ENCODE assay signal across 31 cellular contexts in genomic region chr22:25833091-25833490, GRCh38.
"Had no signal": no experiment of that assay in that cellular context is flagged by ENCODE, and none has a peak within 500 bp of the region (broad histone marks: within the 10 kb centered on the region; RNA-seq: fewer than 3 reads in every experiment).

No MANE protein-coding gene starts in this region.

- H3K27ac Mint-ChIP-seq: activated CD4-positive, alpha-beta T cell treated with anti-CD3 and anti-CD28 coated beads, Interleukin-2, amount 10 ng/mL, durations not matched to agents 24 days and 14 days; activated CD8-positive, alpha-beta T cell treated with anti-CD3 and anti-CD28 coated beads for 36 hours; activated naive CD4-positive, alpha-beta T cell treated with anti-CD3 and anti-CD28 coated beads for 36 hours; activated naive CD4-positive, alpha-beta T cell treated with anti-CD3 and anti-CD28 coated beads, Interleukin-2, amount 50 U/mL, for 72 hours; activated T-cell treated with anti-CD3 and anti-CD28 coated beads, Interleukin-2, amount 50 U/mL, for 24 hours; activated T-helper 2 cell treated with anti-CD3 and anti-CD28 coated beads, Interferon-gamma antibody, Interleukin-2, Interleukin-4, amounts not matched to agents 10 μg/mL and 5 μg/mL and 100 μg/mL, durations not matched to agents 14 hours and 24 hours and 36 hours; brain; IgD-negative memory B cell had no signal

- H3K27me3 ChIP-seq: adrenal gland, Peyer's patch had no signal

- H3K4me3 ChIP-seq: adrenal gland, Peyer's patch had no signal

- H3K36me3 ChIP-seq: adrenal gland, Peyer's patch had no signal

- H3K27me3 Mint-ChIP-seq: activated CD4-positive, alpha-beta T cell treated with anti-CD3 and anti-CD28 coated beads, Interleukin-2, amount 10 ng/mL, durations not matched to agents 24 days and 14 days; activated CD8-positive, alpha-beta T cell treated with anti-CD3 and anti-CD28 coated beads for 36 hours had no signal

- H3K9me3 ChIP-seq: adrenal gland, Peyer's patch had no signal

- DNase-seq: activated CD4-positive, alpha-beta T cell treated with anti-CD3 and anti-CD28 coated beads, Interleukin-2, amount 10 ng/mL, durations not matched to agents 24 days and 14 days; activated CD4-positive, alpha-beta T cell treated with anti-CD3 and anti-CD28 coated beads, Interleukin-2, amount 50 U/mL, for 4 hours; activated CD8-positive, alpha-beta T cell treated with anti-CD3 and anti-CD28 coated beads for 36 hours; activated gamma-delta T cell treated with Interleukin-2 at 50 U/mL for 16 hours; activated naive CD4-positive, alpha-beta T cell treated with anti-CD3 and anti-CD28 coated beads for 36 hours; activated T-cell treated with anti-CD3 and anti-CD28 coated beads, Interleukin-2, amount 50 U/mL, for 24 hours; adrenal gland; anterior cingulate cortex; central memory CD4-positive, alpha-beta T cell; Karpas-422; KBM-7; NCI-H1105; NCI-H1417 treated with DMSO at 0.1 percent for 48 hours; NCI-H1694; NCI-H1930; NCI-H2081 treated with DMSO at 0.1 percent for 48 hours; NCI-H226; NCI-H446 treated with DMSO at 0.1 percent for 48 hours; NCI-H524; NCI-H69; PC-3; Peyer's patch; RPMI8226; SW 1271; T-helper 1 cell; T-helper 2 cell; T-helper 9 cell had no signal

- H3K27ac ChIP-seq: adrenal gland, Peyer's patch had no signal

- H3K4me3 Mint-ChIP-seq: activated CD4-positive, alpha-beta T cell treated with anti-CD3 and anti-CD28 coated beads, Interleukin-2, amount 10 ng/mL, durations not matched to agents 24 days and 14 days; activated CD8-positive, alpha-beta T cell treated with anti-CD3 and anti-CD28 coated beads for 36 hours; activated naive CD4-positive, alpha-beta T cell treated with anti-CD3 and anti-CD28 coated beads for 36 hours; activated T-cell treated with anti-CD3 and anti-CD28 coated beads, Interleukin-2, amount 50 U/mL, for 24 hours; brain; IgD-negative memory B cell had no signal

- H3K9me3 Mint-ChIP-seq: activated CD4-positive, alpha-beta T cell treated with anti-CD3 and anti-CD28 coated beads, Interleukin-2, amount 10 ng/mL, durations not matched to agents 24 days and 14 days; activated CD8-positive, alpha-beta T cell treated with anti-CD3 and anti-CD28 coated beads for 36 hours; activated naive CD4-positive, alpha-beta T cell treated with anti-CD3 and anti-CD28 coated beads for 36 hours; activated naive CD4-positive, alpha-beta T cell treated with anti-CD3 and anti-CD28 coated beads, Interleukin-2, amount 50 U/mL, for 72 hours; activated T-cell treated with anti-CD3 and anti-CD28 coated beads, Interleukin-2, amount 50 U/mL, for 24 hours; activated T-helper 2 cell treated with anti-CD3 and anti-CD28 coated beads, Interferon-gamma antibody, Interleukin-2, Interleukin-4, amounts not matched to agents 10 μg/mL and 5 μg/mL and 100 μg/mL, durations not matched to agents 14 hours and 24 hours and 36 hours; IgD-negative memory B cell had no signal

- H3K4me1 ChIP-seq: adrenal gland, Peyer's patch had no signal

- H3K4me1 Mint-ChIP-seq: activated CD4-positive, alpha-beta T cell treated with anti-CD3 and anti-CD28 coated beads, Interleukin-2, amount 10 ng/mL, durations not matched to agents 24 days and 14 days had no signal

- H3K36me3 Mint-ChIP-seq: activated naive CD4-positive, alpha-beta T cell treated with anti-CD3 and anti-CD28 coated beads, Interleukin-2, amount 50 U/mL, for 72 hours; brain; IgD-negative memory B cell had no signal

- ATAC-seq: activated CD8-positive, alpha-beta T cell treated with anti-CD3 and anti-CD28 coated beads for 36 hours; activated naive CD4-positive, alpha-beta T cell treated with anti-CD3 and anti-CD28 coated beads, Interleukin-2, amount 50 U/mL, for 72 hours; PC-3 had no signal
